In the genomic region with DNA sequence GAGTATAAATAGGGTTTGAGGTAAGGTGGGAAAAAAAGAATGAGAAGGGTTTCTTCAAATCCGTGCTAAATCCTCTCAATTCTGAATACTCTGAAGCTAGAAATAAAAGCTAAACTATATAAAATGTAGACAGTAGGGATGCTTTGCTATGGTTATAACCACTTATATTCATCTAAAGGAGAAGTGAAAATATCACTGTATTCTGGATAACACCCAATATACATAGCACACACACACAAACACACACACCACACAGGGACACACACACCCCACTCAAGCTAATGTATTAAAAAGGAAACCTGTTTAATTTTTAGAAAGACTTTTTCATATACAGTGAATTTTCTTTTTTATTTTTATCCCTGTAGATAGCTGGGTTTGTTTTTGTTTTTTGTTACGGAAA, we compare ENCODE assay signal across 30 cellular contexts.
"Had no signal": no experiment of that assay in that cellular context is flagged by ENCODE, and none has a peak within 500 bp of the region (broad histone marks: within the 10 kb centered on the region; RNA-seq: fewer than 3 reads in every experiment).

No MANE protein-coding gene starts in this region.

- H3K27me3 ChIP-seq: ascending aorta, body of pancreas, Peyer's patch had no signal

- H3K4me1 ChIP-seq: ascending aorta, Peyer's patch had no signal

- FAIRE-seq: bronchial epithelial cell, TTC549 had no signal

- ATAC-seq: activated CD8-positive, alpha-beta memory T cell treated with anti-CD3 and anti-CD28 coated beads, Interleukin-2, amount 10 ng/mL, durations not matched to agents 7 days and 5 days; activated naive CD4-positive, alpha-beta T cell treated with anti-CD3 and anti-CD28 coated beads, Interleukin-2, amount 50 U/mL, for 72 hours; body of pancreas; T-helper 17 cell had no signal

- H3K36me3 ChIP-seq: ascending aorta, MG63, Peyer's patch had no signal

- H3K9me3 ChIP-seq: ascending aorta, body of pancreas, MG63, Peyer's patch had no signal

- H3K27ac ChIP-seq: ascending aorta, Peyer's patch, RWPE1 had no signal

- DNase-seq: activated B cell treated with CpG ODN at 0.5 μM for 24 hours; activated CD4-positive, alpha-beta T cell treated with anti-CD3 and anti-CD28 coated beads for 1 hour; activated CD4-positive, alpha-beta T cell treated with anti-CD3 and anti-CD28 coated beads, Interleukin-2, amount 10 ng/mL, durations not matched to agents 24 days and 14 days; activated CD4-positive, alpha-beta T cell treated with anti-CD3 and anti-CD28 coated beads, Interleukin-2, amount 50 U/mL, for 48 hours; activated CD8-positive, alpha-beta memory T cell treated with anti-CD3 and anti-CD28 coated beads, Interleukin-2, amount 10 ng/mL, durations not matched to agents 7 days and 5 days; activated effector memory CD4-positive, alpha-beta T cell treated with Interleukin-2 at 50 U/mL for 16 hours; activated naive CD4-positive, alpha-beta T cell; activated naive CD8-positive, alpha-beta T cell treated with anti-CD3 and anti-CD28 coated beads, Interleukin-2, amount 50 U/mL, for 24 hours; activated T-cell treated with anti-CD3 and anti-CD28 coated beads, Interleukin-2, amount 50 U/mL, for 24 hours; amniotic stem cell; central memory CD4-positive, alpha-beta T cell; MG63; NCI-H1092; NCI-H1417 treated with DMSO at 0.1 percent for 48 hours; NCI-H1694; NCI-H2029; NCI-H2107; NCI-H510A treated with DMSO at 0.1 percent for 48 hours; NCI-H69; NK-92 treated with Interleukin-12 subunit alpha and Interleukin-12 subunit beta, amount 100 ng/mL, for 24 hours; Peyer's patch; Right ventricle myocardium superior; T-helper 17 cell; T-helper 9 cell had no signal

- H3K4me3 ChIP-seq: ascending aorta, body of pancreas, MG63, Peyer's patch had no signal
